Comparison of ENCODE assay signal across 8 cellular contexts in the genomic region with DNA sequence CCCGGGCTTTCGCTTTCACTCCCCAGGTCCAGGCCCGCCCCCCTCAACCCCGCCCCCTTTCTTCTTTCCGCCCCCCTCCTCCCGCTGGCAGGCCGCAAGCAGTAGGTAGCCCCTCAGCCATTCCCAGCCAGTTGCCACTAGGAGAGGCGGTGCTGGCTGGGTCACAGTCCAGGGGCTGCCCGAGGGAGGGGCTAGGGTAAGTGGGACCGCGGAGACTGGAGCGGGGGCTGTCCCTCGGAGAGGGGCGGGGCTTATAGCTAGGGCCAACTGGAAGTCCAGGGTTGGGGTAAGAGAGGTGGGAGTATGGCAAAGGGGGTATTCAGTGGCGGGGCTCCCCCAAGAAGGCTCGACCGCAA. TPM values are rescaled to one million over a fixed set of nuclear protein-coding genes. Genes with fewer than 3 reads are reported as not detected.
DNase-seq lines count a peak whose midpoint lies in the region; ATAC-seq lines count a peak whose summit lies in the region.

No MANE protein-coding gene starts in this region.

- H2AK5ac ChIP-seq in mesendoderm (ENCODE audit: low read length) = no peak overlapping the region

- H3K27me3 ChIP-seq in endocrine pancreas (ENCODE audit: control insufficient read depth, insufficient read depth, low read length) (no peaks in the 10 kb centered on the region), mesendoderm (ENCODE audit: insufficient read depth, low read length, poor library complexity) (no peaks in the 10 kb centered on the region)

- peak overlapping the region; percentile 94 for H3K4me3 Mint-ChIP-seq in activated CD8-positive, alpha-beta memory T cell treated with anti-CD3 and anti-CD28 coated beads, Interleukin-2, amount 10 ng/mL, durations not matched to agents 7 days and 5 days

- WGBS in mesendoderm (ENCODE audit: extremely low coverage, insufficient coverage, low lambda C conversion rate) = no CpG with 5 or more reads among the region's 17 CpGs

- H3K9ac ChIP-seq in endocrine pancreas (ENCODE audit: control insufficient read depth, insufficient read depth, low read length) (peak overlapping the region; percentile 92), mesendoderm (ENCODE audit: low read length) (peak overlapping the region; percentile 97)

- no peak overlapping the region for H3K4ac ChIP-seq in mesendoderm (ENCODE audit: low read depth, low read length)

- H3K79me1 ChIP-seq in mesendoderm (ENCODE audit: low read length) = peaks cover 20% of the 10 kb centered on the region

- no peak overlapping the region for H4K5ac ChIP-seq in mesendoderm (ENCODE audit: low read length)

- H3K18ac ChIP-seq in mesendoderm (ENCODE audit: low read length) = peak overlapping the region; percentile 35

- H3K36me3 ChIP-seq in endocrine pancreas (ENCODE audit: control insufficient read depth, insufficient read depth, low read length) (peaks cover 3% of the 10 kb centered on the region), mesendoderm (ENCODE audit: control insufficient read depth, insufficient read depth, low read length) (peaks cover 9% of the 10 kb centered on the region)

- H3K56ac ChIP-seq in mesendoderm (ENCODE audit: low read length) = peak overlapping the region; percentile 98

- H3K4me1 Mint-ChIP-seq in activated CD8-positive, alpha-beta memory T cell treated with anti-CD3 and anti-CD28 coated beads, Interleukin-2, amount 10 ng/mL, durations not matched to agents 7 days and 5 days = peaks cover 72% of the 10 kb centered on the region

- H3K4me1 ChIP-seq in endocrine pancreas (ENCODE audit: control insufficient read depth, insufficient read depth, low read length) = peaks cover 6% of the 10 kb centered on the region
- H3K4me1 ChIP-seq in mesendoderm (ENCODE audit: control insufficient read depth, low read depth, low read length) = peaks cover 8% of the 10 kb centered on the region

- CTCF ChIA-PET in activated CD8-positive, alpha-beta memory T cell treated with anti-CD3 and anti-CD28 coated beads, Interleukin-2, amount 10 ng/mL, durations not matched to agents 7 days and 5 days (lab: Charles Lee) = interaction anchor here (1.2 to 7.4 kb wide), 9 partner anchors 10 to 96 kb away, joined by 4 to 99 read pairs (median 6); a partner anchor contains a TSS

- H3K79me2 ChIP-seq in mesendoderm (ENCODE audit: control insufficient read depth, insufficient read depth, low read length) = peaks cover 16% of the 10 kb centered on the region

- no peaks in the 10 kb centered on the region for H3K27me3 Mint-ChIP-seq in activated CD8-positive, alpha-beta memory T cell treated with anti-CD3 and anti-CD28 coated beads, Interleukin-2, amount 10 ng/mL, durations not matched to agents 7 days and 5 days

- peak overlapping the region; percentile 86 for H3K4me2 ChIP-seq in mesendoderm (ENCODE audit: low read length)

- no peak overlapping the region for H2BK120ac ChIP-seq in mesendoderm (ENCODE audit: low read depth, low read length)

- peak; percentile 59 for ATAC-seq in GM21381 (IDR thresholded peaks at IDR 0.05; ENCODE audit: unreplicated experiment)
- peak; percentile 71 for ATAC-seq in activated CD8-positive, alpha-beta memory T cell treated with anti-CD3 and anti-CD28 coated beads, Interleukin-2, amount 10 ng/mL, durations not matched to agents 7 days and 5 days

- H4K8ac ChIP-seq in mesendoderm (ENCODE audit: low read depth, low read length) = no peak overlapping the region

- H2BK15ac ChIP-seq in mesendoderm (replicated peaks; ENCODE audit: low read depth) = no peak overlapping the region

- H3K27ac Mint-ChIP-seq in activated CD8-positive, alpha-beta memory T cell treated with anti-CD3 and anti-CD28 coated beads, Interleukin-2, amount 10 ng/mL, durations not matched to agents 7 days and 5 days = peak overlapping the region; percentile 99

- no peak overlapping the region for H3K4me3 ChIP-seq in endocrine pancreas (ENCODE audit: control insufficient read depth, insufficient read depth, low read length)
- H3K4me3 ChIP-seq in mesendoderm (ENCODE audit: low read length) = peak overlapping the region; percentile 96

- peak overlapping the region; percentile 82 for H3K27ac ChIP-seq in mesendoderm (ENCODE audit: low read depth, low read length)

- peaks cover 74% of the 10 kb centered on the region for H3K36me3 Mint-ChIP-seq in activated CD8-positive, alpha-beta memory T cell treated with anti-CD3 and anti-CD28 coated beads, Interleukin-2, amount 10 ng/mL, durations not matched to agents 7 days and 5 days

- no peaks in the 10 kb centered on the region for H3K9me3 Mint-ChIP-seq in activated CD8-positive, alpha-beta memory T cell treated with anti-CD3 and anti-CD28 coated beads, Interleukin-2, amount 10 ng/mL, durations not matched to agents 7 days and 5 days (ENCODE audit: low read depth)

- H3K23ac ChIP-seq in mesendoderm (ENCODE audit: low read length) = no peak overlapping the region

- DNase-seq in COLO829 (ENCODE audit: low spot score) (peak; percentile 98), HT1080 (ENCODE audit: low read depth) (peak; percentile 96), mesendoderm (peak; percentile 99)
- DNase-seq in NK-92 treated with Interleukin-12 subunit alpha and Interleukin-12 subunit beta, amount 100 ng/mL, for 24 hours (lab: John Stamatoyannopoulos, UW) = peak; percentile 95
- peak; percentile 97 for DNase-seq in activated CD8-positive, alpha-beta memory T cell treated with anti-CD3 and anti-CD28 coated beads, Interleukin-2, amount 10 ng/mL, durations not matched to agents 7 days and 5 days
- peak; percentile 73 for DNase-seq in stimulated activated CD8-positive, alpha-beta memory T cell treated with anti-CD3 and anti-CD28 coated beads, Interleukin-12 subunit alpha, Interleukin-12 subunit beta, amount 100 ng/mL, for 4 hours (ENCODE audit: low read depth)

- no peaks in the 10 kb centered on the region for H3K9me3 ChIP-seq in endocrine pancreas (ENCODE audit: control insufficient read depth, low read length)

- H2BK5ac ChIP-seq in mesendoderm (ENCODE audit: low read length) = no peak overlapping the region

RNA-seq across cellular contexts. Expression of a gene that starts 0.2 kb away (rescaled TPM):
- total RNA-seq in HT1080 (2014; rRNA removed; shearing (Covaris generic)) = 224 and 243 TPM in 2 replicates
- polyA plus RNA-seq in HT1080 (2015; cell fraction: cytosol; rRNA removed) = 48.1 and 69.0 TPM in 2 replicates
- 102 and 104 TPM in 2 replicates for polyA plus RNA-seq in HT1080 (2015; cell fraction: nucleus; rRNA removed)
- total RNA-seq in activated CD8-positive, alpha-beta memory T cell treated with anti-CD3 and anti-CD28 coated beads, Interleukin-2, amount 10 ng/mL, durations not matched to agents 7 days and 5 days = 100 to 1,000 TPM; 577 to 623 TPM
- polyA plus RNA-seq in mesendoderm (2013, experiment 1 of 2) = 96.5 TPM
- 93.0 TPM for polyA plus RNA-seq in mesendoderm (2013, experiment 2 of 2)

RNA-seq across cellular contexts. Expression of a gene that starts 0.7 kb away (rescaled TPM):
- 57.7 and 69.8 TPM in 2 replicates for total RNA-seq in HT1080 (2014; rRNA removed; shearing (Covaris generic))
- 30.6 and 33.4 TPM in 2 replicates for polyA plus RNA-seq in HT1080 (2015; cell fraction: cytosol; rRNA removed)
- 69.4 and 87.4 TPM in 2 replicates for polyA plus RNA-seq in HT1080 (2015; cell fraction: nucleus; rRNA removed)
- 100 to 1,000 TPM; 129 to 149 TPM for total RNA-seq in activated CD8-positive, alpha-beta memory T cell treated with anti-CD3 and anti-CD28 coated beads, Interleukin-2, amount 10 ng/mL, durations not matched to agents 7 days and 5 days
- polyA plus RNA-seq in mesendoderm (2013, experiment 1 of 2) = 56.1 TPM
- polyA plus RNA-seq in mesendoderm (2013, experiment 2 of 2) = 50.3 TPM

RNA-seq across cellular contexts. Expression of a gene that starts 5.2 kb away (rescaled TPM):
- total RNA-seq in HT1080 (2014; rRNA removed; shearing (Covaris generic)) = 30.2 and 32.2 TPM in 2 replicates
- 16.5 and 25.5 TPM in 2 replicates for polyA plus RNA-seq in HT1080 (2015; cell fraction: cytosol; rRNA removed)
- 39.0 and 43.0 TPM in 2 replicates for polyA plus RNA-seq in HT1080 (2015; cell fraction: nucleus; rRNA removed)
- total RNA-seq in activated CD8-positive, alpha-beta memory T cell treated with anti-CD3 and anti-CD28 coated beads, Interleukin-2, amount 10 ng/mL, durations not matched to agents 7 days and 5 days = 10 to 100 TPM; 45.5 to 56.1 TPM
- polyA plus RNA-seq in mesendoderm (2013, experiment 1 of 2) = 23.2 TPM
- 21.0 TPM for polyA plus RNA-seq in mesendoderm (2013, experiment 2 of 2)

RNA-seq across cellular contexts. Expression of a gene that starts 10.6 kb away (rescaled TPM):
- total RNA-seq in HT1080 (2014; rRNA removed; shearing (Covaris generic)) = 130 and 149 TPM in 2 replicates
- 156 and 168 TPM in 2 replicates for polyA plus RNA-seq in HT1080 (2015; cell fraction: cytosol; rRNA removed)
- polyA plus RNA-seq in HT1080 (2015; cell fraction: nucleus; rRNA removed) = 135 and 142 TPM in 2 replicates
- 100 to 1,000 TPM; 420 to 454 TPM for total RNA-seq in activated CD8-positive, alpha-beta memory T cell treated with anti-CD3 and anti-CD28 coated beads, Interleukin-2, amount 10 ng/mL, durations not matched to agents 7 days and 5 days
- polyA plus RNA-seq in mesendoderm (2013, experiment 1 of 2) = 30.5 TPM
- 31.4 TPM for polyA plus RNA-seq in mesendoderm (2013, experiment 2 of 2)

RNA-seq across cellular contexts. Expression of a gene that starts 14.5 kb away (rescaled TPM):
- 5.0 and 7.8 TPM in 2 replicates for total RNA-seq in HT1080 (2014; rRNA removed; shearing (Covaris generic))
- 15.9 and 18.8 TPM in 2 replicates for polyA plus RNA-seq in HT1080 (2015; cell fraction: cytosol; rRNA removed)
- 56.5 and 57.7 TPM in 2 replicates for polyA plus RNA-seq in HT1080 (2015; cell fraction: nucleus; rRNA removed)
- total RNA-seq in activated CD8-positive, alpha-beta memory T cell treated with anti-CD3 and anti-CD28 coated beads, Interleukin-2, amount 10 ng/mL, durations not matched to agents 7 days and 5 days = 100 to 1,000 TPM; 238 to 295 TPM
- 5.0 TPM for polyA plus RNA-seq in mesendoderm (2013, experiment 1 of 2)
- 6.0 TPM for polyA plus RNA-seq in mesendoderm (2013, experiment 2 of 2)
